ENCODE assay signal across 20 cellular contexts in the genomic region with DNA sequence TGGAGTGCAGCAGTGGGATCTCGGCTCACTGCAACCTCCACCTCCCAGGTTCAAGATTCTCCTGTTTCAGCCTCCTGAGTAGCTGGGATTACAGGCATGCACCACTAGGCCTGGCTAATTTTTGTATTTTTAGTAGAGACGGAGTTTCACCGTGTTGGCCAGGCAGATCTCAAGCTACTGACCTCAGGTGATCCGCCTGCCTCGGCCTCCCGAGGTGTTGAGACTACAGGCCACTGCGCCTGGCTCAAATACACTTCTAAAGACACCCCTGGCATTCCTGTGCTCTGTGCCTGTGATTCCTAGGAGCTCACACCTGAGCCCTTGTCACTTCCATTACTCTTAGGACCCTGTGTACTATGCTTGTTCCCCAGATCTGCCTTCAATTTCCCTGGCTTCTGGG. TPM values are rescaled to one million over a fixed set of nuclear protein-coding genes. Genes with fewer than 3 reads are reported as not detected.
DNase-seq lines count a peak whose midpoint lies in the region; ATAC-seq and TF ChIP-seq lines count a peak whose summit lies in the region.
"Not testable (repeated sequence)": the region's sequence is repeated elsewhere in the genome, so short reads cannot be mapped to it uniquely, and the experiment has no call there.
"Had no signal": no experiment of that assay in that cellular context is flagged by ENCODE, and none has a peak within 500 bp of the region (broad histone marks: within the 10 kb centered on the region; RNA-seq: fewer than 3 reads in every experiment).

No MANE protein-coding gene starts in this region.

- POLR2A ChIA-PET in IMR-90 (lab: Charles Lee; ENCODE audit: unreplicated experiment); activated CD4-positive, alpha-beta T cell treated with anti-CD3 and anti-CD28 coated beads for 36 hours (lab: Charles Lee): not testable (repeated sequence)

- H2AK5ac ChIP-seq in IMR-90 (ENCODE audit: low read depth, low read length): not testable (repeated sequence)

- not testable (repeated sequence) for DNase-seq in CD4-positive, CD25-positive, alpha-beta regulatory T cell; IMR-90; activated CD4-positive, alpha-beta T cell treated with anti-CD3 and anti-CD28 coated beads for 36 hours; activated naive CD4-positive, alpha-beta T cell treated with anti-CD3 and anti-CD28 coated beads for 36 hours; mesothelial cell of epicardium (ENCODE audit: low spot score in 2 of 2, unreplicated experiment in 2 of 2); progenitor cell of endocrine pancreas (ENCODE audit: low spot score, unreplicated experiment); vagina (ENCODE audit: extremely low spot score in 2 of 2)

- not testable (repeated sequence) for H3K36me3 Mint-ChIP-seq in CD4-positive, CD25-positive, alpha-beta regulatory T cell; activated CD4-positive, alpha-beta T cell treated with anti-CD3 and anti-CD28 coated beads for 36 hours (ENCODE audit: low read depth); activated naive CD4-positive, alpha-beta T cell treated with anti-CD3 and anti-CD28 coated beads for 36 hours (ENCODE audit: low read depth); mesothelial cell of epicardium; progenitor cell of endocrine pancreas (ENCODE audit: insufficient read depth)
- peaks cover 30% of the 10 kb centered on the region for H3K36me3 Mint-ChIP-seq in dendritic cell treated with granulocyte-macrophage colony-stimulating factor and Interleukin-4, amounts not matched to agents 40 ng/mL and 50 ng/mL, for 4 days (ENCODE audit: low read depth)

- H3K9me3 Mint-ChIP-seq in CD4-positive, CD25-positive, alpha-beta regulatory T cell; activated CD4-positive, alpha-beta T cell treated with anti-CD3 and anti-CD28 coated beads for 36 hours (ENCODE audit: low read depth); activated naive CD4-positive, alpha-beta T cell treated with anti-CD3 and anti-CD28 coated beads for 36 hours; dendritic cell treated with granulocyte-macrophage colony-stimulating factor and Interleukin-4, amounts not matched to agents 40 ng/mL and 50 ng/mL, for 4 days; mesothelial cell of epicardium; progenitor cell of endocrine pancreas (ENCODE audit: low read depth): not testable (repeated sequence)

- H2BK15ac ChIP-seq in IMR-90 (ENCODE audit: low read depth, low read length): not testable (repeated sequence)

- ATAC-seq in CD4-positive, CD25-positive, alpha-beta regulatory T cell (ENCODE audit: low read depth in 2 of 2); IMR-90 (ENCODE audit: low read depth); activated CD4-positive, alpha-beta T cell treated with anti-CD3 and anti-CD28 coated beads for 36 hours: not testable (repeated sequence)

- peaks cover 20% of the 10 kb centered on the region for H3K36me3 ChIP-seq in CD4-positive, CD25-positive, alpha-beta regulatory T cell (ENCODE audit: control insufficient read depth, insufficient read depth, low read length)
- H3K36me3 ChIP-seq in IMR-90 (ENCODE audit: control insufficient read depth, insufficient read depth, low read length): peaks cover 23% of the 10 kb centered on the region; the same call in 1 of the 2 replicates
- H3K36me3 ChIP-seq in vagina: peaks cover 0 to 13% of the 10 kb centered on the region in 2 donors

- TF ChIP-seq POLR2A in IMR-90 (IDR thresholded peaks at IDR 0.05; ENCODE audit: low read depth, low read length); vagina (IDR thresholded peaks at IDR 0.05): not testable (repeated sequence)

- H3K27me3 ChIP-seq in CD4-positive, CD25-positive, alpha-beta regulatory T cell (ENCODE audit: control insufficient read depth, insufficient read depth, low read length); IMR-90 (ENCODE audit: control insufficient read depth, insufficient read depth, low read length); vagina: not testable (repeated sequence)

- dilution Hi-C loops in IMR-90 (cut with HindIII; ENCODE audit: low sequenced_read_pairs, unreplicated experiment): not testable (repeated sequence)

- not testable (repeated sequence) for H3K9me1 ChIP-seq in IMR-90 (ENCODE audit: insufficient read depth, low read length)

- in situ Hi-C loops in IMR-90 (cut with MboI; ENCODE audit: low sequenced_read_pairs): not testable (repeated sequence)

- intact Hi-C loops in IMR-90 (cut with micrococcal nuclease); activated CD4-positive, alpha-beta T cell treated with anti-CD3 and anti-CD28 coated beads for 36 hours (cut with DNase I, micrococcal nuclease); activated naive CD4-positive, alpha-beta T cell treated with anti-CD3 and anti-CD28 coated beads for 36 hours (cut with micrococcal nuclease); vagina (cut with DNase I): not testable (repeated sequence)
- intact Hi-C loops in dendritic cell treated with granulocyte-macrophage colony-stimulating factor and Interleukin-4, amounts not matched to agents 40 ng/mL and 50 ng/mL, for 4 days (cut with micrococcal nuclease): loop anchor here (5.0 kb wide), 1 partner anchor 320 kb away; no protein-coding TSS in a partner anchor

- H4K5ac ChIP-seq in IMR-90 (ENCODE audit: low read depth, low read length): not testable (repeated sequence)

- peaks cover 15 to 32% of the 10 kb centered on the region in 2 experiments for H3K79me1 ChIP-seq in IMR-90 (ENCODE audit: low read depth in 1 of 2, low read length in 2 of 2)

- not testable (repeated sequence) for H4K8ac ChIP-seq in IMR-90 (ENCODE audit: low read depth in 2 of 2, low read length in 2 of 2)

- H2AK9ac ChIP-seq in IMR-90 (replicated peaks; ENCODE audit: low read depth, low read length, poor library complexity): not testable (repeated sequence)

- WGBS in IMR-90 (ENCODE audit: extremely low coverage in 2 of 2, insufficient read length in 1 of 2), 2 experiments: 100% methylated on average over 1 of the region's 7 CpGs; no CpG with 5 or more reads in 1 of the 2 experiments

- not testable (repeated sequence) for TF ChIP-seq CTCF in IMR-90 (conservative IDR thresholded peaks at IDR 0.05; ENCODE audit: low read depth, low read length); mesothelial cell of epicardium (IDR thresholded peaks at IDR 0.05; ENCODE audit: unreplicated experiment); progenitor cell of endocrine pancreas (IDR thresholded peaks at IDR 0.05; ENCODE audit: unreplicated experiment); vagina (IDR thresholded peaks at IDR 0.05)

- not testable (repeated sequence) for H2AFZ ChIP-seq in IMR-90 (replicated peaks; ENCODE audit: low read length, poor library complexity)

- H3K18ac ChIP-seq in IMR-90 (ENCODE audit: low read depth, low read length): not testable (repeated sequence)

- peak overlapping the region; percentile 88 to 95 (median 94) for H3K4me3 Mint-ChIP-seq in CD4-positive, CD25-positive, alpha-beta regulatory T cell
- H3K4me3 Mint-ChIP-seq in activated CD4-positive, alpha-beta T cell treated with anti-CD3 and anti-CD28 coated beads for 36 hours: peak overlapping the region; percentile 72
- peak overlapping the region; percentile 88 for H3K4me3 Mint-ChIP-seq in activated naive CD4-positive, alpha-beta T cell treated with anti-CD3 and anti-CD28 coated beads for 36 hours
- not testable (repeated sequence) for H3K4me3 Mint-ChIP-seq in dendritic cell treated with granulocyte-macrophage colony-stimulating factor and Interleukin-4, amounts not matched to agents 40 ng/mL and 50 ng/mL, for 4 days
- H3K4me3 Mint-ChIP-seq in mesothelial cell of epicardium (peak overlapping the region; percentile 94), progenitor cell of endocrine pancreas (ENCODE audit: low read depth) (peak overlapping the region; percentile 82)

- H3K56ac ChIP-seq in IMR-90 (ENCODE audit: extremely low read depth, insufficient read depth, low read length): not testable (repeated sequence)

- peak overlapping the region; percentile 64 to 93 (median 85) for H3K27ac Mint-ChIP-seq in CD4-positive, CD25-positive, alpha-beta regulatory T cell
- H3K27ac Mint-ChIP-seq in activated CD4-positive, alpha-beta T cell treated with anti-CD3 and anti-CD28 coated beads for 36 hours; activated naive CD4-positive, alpha-beta T cell treated with anti-CD3 and anti-CD28 coated beads for 36 hours: not testable (repeated sequence)
- peak overlapping the region; percentile 87 for H3K27ac Mint-ChIP-seq in dendritic cell treated with granulocyte-macrophage colony-stimulating factor and Interleukin-4, amounts not matched to agents 40 ng/mL and 50 ng/mL, for 4 days
- H3K27ac Mint-ChIP-seq in mesothelial cell of epicardium: peak overlapping the region; percentile 96
- peak overlapping the region; percentile 6 for H3K27ac Mint-ChIP-seq in progenitor cell of endocrine pancreas

- H3K4ac ChIP-seq in IMR-90 (ENCODE audit: low read depth, low read length): 0 out of 2 replicates have a peak overlapping the region, but pooled peaks have one; percentile 22

- H3K9ac ChIP-seq in IMR-90 (ENCODE audit: low read depth, low read length): not testable (repeated sequence)

- H4K20me1 ChIP-seq in IMR-90 (ENCODE audit: insufficient read depth, low read length): peaks cover 21% of the 10 kb centered on the region

- CTCF ChIA-PET in IMR-90 (lab: Yijun Ruan, JAX): not testable (repeated sequence)
- CTCF ChIA-PET in activated CD4-positive, alpha-beta T cell treated with anti-CD3 and anti-CD28 coated beads for 36 hours (lab: Charles Lee): interaction anchor here (0.6 kb wide), 1 partner anchor 178 kb away, joined by 3 read pairs; no protein-coding TSS in a partner anchor
- CTCF ChIA-PET in activated naive CD4-positive, alpha-beta T cell treated with anti-CD3 and anti-CD28 coated beads for 36 hours (lab: Charles Lee): interaction anchor here (1.2 to 1.4 kb wide), 2 partner anchors 9 to 91 kb away, joined by 3 read pairs; no protein-coding TSS in a partner anchor

- H3K4me3 ChIP-seq in CD4-positive, CD25-positive, alpha-beta regulatory T cell (ENCODE audit: low read depth, low read length); IMR-90 (ENCODE audit: insufficient read depth, low read depth, low read length); vagina: not testable (repeated sequence)

- not testable (repeated sequence) for H2BK5ac ChIP-seq in IMR-90 (ENCODE audit: low read depth, low read length, poor library complexity, severe bottlenecking)

- not testable (repeated sequence) for H3K4me2 ChIP-seq in IMR-90 (ENCODE audit: low read depth, low read length)

- peaks cover 25% of the 10 kb centered on the region for H3K4me1 ChIP-seq in CD4-positive, CD25-positive, alpha-beta regulatory T cell (ENCODE audit: control insufficient read depth, insufficient read depth, low read length, poor library complexity, severe bottlenecking)
- not testable (repeated sequence) for H3K4me1 ChIP-seq in IMR-90 (ENCODE audit: control insufficient read depth, insufficient read depth, low read length)
- peaks cover 55% of the 10 kb centered on the region for H3K4me1 ChIP-seq in vagina

- not testable (repeated sequence) for H3K9me3 ChIP-seq in CD4-positive, CD25-positive, alpha-beta regulatory T cell (ENCODE audit: control insufficient read depth in 2 of 2, low read length in 2 of 2); IMR-90 (ENCODE audit: control insufficient read depth, insufficient read depth, low read length); vagina

- not testable (repeated sequence) for H3K14ac ChIP-seq in IMR-90 (replicated peaks; ENCODE audit: low read depth, low read length)

- BruUV-seq in IMR-90 (replicated peaks; lab: Mats Ljungman, UMichigan): not testable (repeated sequence)

- not testable (repeated sequence) for H4K91ac ChIP-seq in IMR-90 (ENCODE audit: insufficient read depth, low read depth, low read length)

- peaks cover 25% of the 10 kb centered on the region for H3K27me3 Mint-ChIP-seq in CD4-positive, CD25-positive, alpha-beta regulatory T cell
- H3K27me3 Mint-ChIP-seq in activated CD4-positive, alpha-beta T cell treated with anti-CD3 and anti-CD28 coated beads for 36 hours; activated naive CD4-positive, alpha-beta T cell treated with anti-CD3 and anti-CD28 coated beads for 36 hours (ENCODE audit: low read depth); mesothelial cell of epicardium (ENCODE audit: low read depth): not testable (repeated sequence)
- H3K27me3 Mint-ChIP-seq in dendritic cell treated with granulocyte-macrophage colony-stimulating factor and Interleukin-4, amounts not matched to agents 40 ng/mL and 50 ng/mL, for 4 days: peaks cover 43% of the 10 kb centered on the region
- H3K27me3 Mint-ChIP-seq in progenitor cell of endocrine pancreas: peaks cover 40% of the 10 kb centered on the region

- H3K23ac ChIP-seq in IMR-90 (ENCODE audit: low read depth, low read length): peak overlapping the region; percentile 65; the same call in 1 of the 2 replicates

- TF ChIP-seq RAD21 in IMR-90 (IDR thresholded peaks at IDR 0.05; ENCODE audit: low read length): not testable (repeated sequence)

- H2BK120ac ChIP-seq in IMR-90 (ENCODE audit: low read depth, low read length): not testable (repeated sequence)

- H3K27ac ChIP-seq in CD4-positive, CD25-positive, alpha-beta regulatory T cell (ENCODE audit: insufficient read depth, low read length, poor library complexity, severe bottlenecking); IMR-90 (ENCODE audit: insufficient read depth, low read length): not testable (repeated sequence)
- H3K27ac ChIP-seq in vagina: peak overlapping the region; percentile 60

- not testable (repeated sequence) for H2BK20ac ChIP-seq in IMR-90 (ENCODE audit: low read depth, low read length)

- H3K4me1 Mint-ChIP-seq in CD4-positive, CD25-positive, alpha-beta regulatory T cell: peaks cover 5 to 49% (median 24%) of the 10 kb centered on the region in 4 donors
- H3K4me1 Mint-ChIP-seq in activated CD4-positive, alpha-beta T cell treated with anti-CD3 and anti-CD28 coated beads for 36 hours: peaks cover 28% of the 10 kb centered on the region
- peaks cover 31% of the 10 kb centered on the region for H3K4me1 Mint-ChIP-seq in activated naive CD4-positive, alpha-beta T cell treated with anti-CD3 and anti-CD28 coated beads for 36 hours (ENCODE audit: low read depth)
- peaks cover 54% of the 10 kb centered on the region for H3K4me1 Mint-ChIP-seq in dendritic cell treated with granulocyte-macrophage colony-stimulating factor and Interleukin-4, amounts not matched to agents 40 ng/mL and 50 ng/mL, for 4 days (ENCODE audit: low read depth)
- peaks cover 50% of the 10 kb centered on the region for H3K4me1 Mint-ChIP-seq in mesothelial cell of epicardium
- H3K4me1 Mint-ChIP-seq in progenitor cell of endocrine pancreas (ENCODE audit: low read depth): peaks cover 21% of the 10 kb centered on the region

RNA-seq across cellular contexts. Expression of a gene that starts 13.6 kb away (rescaled TPM):
- 135 TPM for total RNA-seq in CD4-positive, CD25-positive, alpha-beta regulatory T cell
- polyA plus RNA-seq in CD4-positive, CD25-positive, alpha-beta regulatory T cell: 100 to 1,000 TPM; 159 to 191 (median 177) TPM
- total RNA-seq in IMR-90 (2012; rRNA removed) (50.5 and 54.1 TPM in 2 replicates), mesothelial cell of epicardium (107 to 109 TPM (median 108 TPM) in 3 replicates), progenitor cell of endocrine pancreas (107 and 110 TPM in 2 replicates), vagina (76.9 TPM)
- 60.2 and 62.7 TPM in 2 replicates for polyA plus RNA-seq in IMR-90 (2012; rRNA removed)
- polyA plus RNA-seq in IMR-90 (2012; cell fraction: cytosol; rRNA removed): 39.4 and 78.4 TPM in 2 replicates
- polyA plus RNA-seq in IMR-90 (2012; cell fraction: nucleus; rRNA removed; ENCODE audit: low replicate concordance): 64.4 and 149 TPM in 2 replicates
- 10 to 100 TPM; 85.6 to 86.6 TPM for total RNA-seq in activated CD4-positive, alpha-beta T cell treated with anti-CD3 and anti-CD28 coated beads for 36 hours
- 10 to 100 TPM; 80.0 to 83.7 TPM for total RNA-seq in activated naive CD4-positive, alpha-beta T cell treated with anti-CD3 and anti-CD28 coated beads for 36 hours

RNA-seq across cellular contexts. Expression of a gene that starts 34.5 kb away (rescaled TPM):
- total RNA-seq in CD4-positive, CD25-positive, alpha-beta regulatory T cell: 62.2 TPM
- 10 to 100 TPM; 72.8 to 89.3 (median 80.1) TPM for polyA plus RNA-seq in CD4-positive, CD25-positive, alpha-beta regulatory T cell
- total RNA-seq in IMR-90 (2012; rRNA removed) (7.9 and 8.3 TPM in 2 replicates), mesothelial cell of epicardium (13.2 to 15.8 TPM (median 14.5 TPM) in 3 replicates), progenitor cell of endocrine pancreas (20.7 and 21.5 TPM in 2 replicates), vagina (22.3 TPM)
- polyA plus RNA-seq in IMR-90 (2012; rRNA removed): 21.4 and 25.9 TPM in 2 replicates
- 49.0 and 50.2 TPM in 2 replicates for polyA plus RNA-seq in IMR-90 (2012; cell fraction: cytosol; rRNA removed)
- 34.1 and 62.8 TPM in 2 replicates for polyA plus RNA-seq in IMR-90 (2012; cell fraction: nucleus; rRNA removed; ENCODE audit: low replicate concordance)
- total RNA-seq in activated CD4-positive, alpha-beta T cell treated with anti-CD3 and anti-CD28 coated beads for 36 hours: 10 to 100 TPM; 26.4 to 33.7 TPM
- 10 to 100 TPM; 40.0 to 40.3 TPM for total RNA-seq in activated naive CD4-positive, alpha-beta T cell treated with anti-CD3 and anti-CD28 coated beads for 36 hours

RNA-seq across cellular contexts. Expression of a gene that starts 37.2 kb away (rescaled TPM):
- total RNA-seq in CD4-positive, CD25-positive, alpha-beta regulatory T cell: not detected
- polyA plus RNA-seq in CD4-positive, CD25-positive, alpha-beta regulatory T cell: not detected
- total RNA-seq in IMR-90 (2012; rRNA removed) (not detected in 2 replicates), mesothelial cell of epicardium (1.2 to 2.7 TPM (median 1.4 TPM) in 3 replicates), progenitor cell of endocrine pancreas (4.6 and 8.5 TPM in 2 replicates), vagina (11.0 TPM)
- 0.44 TPM in 1 of 2 replicates, not detected in the other for polyA plus RNA-seq in IMR-90 (2012; rRNA removed)
- 0.24 and 1.6 TPM in 2 replicates for polyA plus RNA-seq in IMR-90 (2012; cell fraction: cytosol; rRNA removed)
- 0.64 TPM in 1 of 2 replicates, not detected in the other for polyA plus RNA-seq in IMR-90 (2012; cell fraction: nucleus; rRNA removed; ENCODE audit: low replicate concordance)
- total RNA-seq in activated CD4-positive, alpha-beta T cell treated with anti-CD3 and anti-CD28 coated beads for 36 hours: under 1 TPM in 1 of 2 experiments, not detected in 1; 0.57 TPM
- total RNA-seq in activated naive CD4-positive, alpha-beta T cell treated with anti-CD3 and anti-CD28 coated beads for 36 hours: not detected
- total RNA-seq: activated CD8-positive, alpha-beta memory T cell treated with anti-CD3 and anti-CD28 coated beads for 36 hours; ascending aorta; gastrocnemius medialis; HepG2; LHCN-M2; myocyte had no signal
- polyA plus RNA-seq: A549 had no signal

RNA-seq across cellular contexts. Expression of a gene that starts 37.7 kb away (rescaled TPM):
- total RNA-seq in CD4-positive, CD25-positive, alpha-beta regulatory T cell: not detected
- not detected for polyA plus RNA-seq in CD4-positive, CD25-positive, alpha-beta regulatory T cell
- not detected in 2 replicates for total RNA-seq in IMR-90 (2012; rRNA removed)
- polyA plus RNA-seq in IMR-90 (2012; rRNA removed): not detected in 2 replicates
- polyA plus RNA-seq in IMR-90 (2012; cell fraction: cytosol; rRNA removed): not detected in 2 replicates
- not detected in 2 replicates for polyA plus RNA-seq in IMR-90 (2012; cell fraction: nucleus; rRNA removed; ENCODE audit: low replicate concordance)
- total RNA-seq in activated CD4-positive, alpha-beta T cell treated with anti-CD3 and anti-CD28 coated beads for 36 hours: not detected
- total RNA-seq in activated naive CD4-positive, alpha-beta T cell treated with anti-CD3 and anti-CD28 coated beads for 36 hours: not detected
- 0.27 to 0.40 TPM (median 0.34 TPM) in 3 replicates for total RNA-seq in mesothelial cell of epicardium
- not detected in 2 replicates for total RNA-seq in progenitor cell of endocrine pancreas
- total RNA-seq in vagina: 2.0 TPM
- total RNA-seq: activated CD8-positive, alpha-beta memory T cell treated with anti-CD3 and anti-CD28 coated beads for 36 hours; ascending aorta; dermis blood vessel endothelial cell; H4; HepG2; LHCN-M2; myocyte; right atrium auricular region had no signal
- polyA plus RNA-seq: A549, HepG2, pancreas, spleen had no signal
